Comparison of ENCODE assay signal across 13 cellular contexts in genomic region chr17:47829870-47830269, GRCh38. TPM values are rescaled to one million over a fixed set of nuclear protein-coding genes. Genes with fewer than 3 reads are reported as not detected.
DNase-seq lines count a peak whose midpoint lies in the region; ATAC-seq, FAIRE-seq and TF ChIP-seq lines count a peak whose summit lies in the region.
"Had no signal": no experiment of that assay in that cellular context is flagged by ENCODE, and none has a peak within 500 bp of the region (broad histone marks: within the 10 kb centered on the region; RNA-seq: fewer than 3 reads in every experiment).

No MANE protein-coding gene starts in this region.

- CTCF ChIA-PET in activated CD4-positive, alpha-beta memory T cell treated with anti-CD3 and anti-CD28 coated beads, Interleukin-2, amount 10 ng/mL, durations not matched to agents 7 days and 5 days (lab: Charles Lee) = interaction anchor here (1.4 to 3.6 kb wide), 6 partner anchors 8 to 156 kb away, joined by 3 to 32 read pairs (median 8); partner anchors contain the start of genes OSBPL7, PNPO and SCRN2

- no peak overlapping the region for H3K4me3 ChIP-seq in hepatocyte

- peaks cover 37% of the 10 kb centered on the region for H3K36me3 Mint-ChIP-seq in activated CD4-positive, alpha-beta memory T cell treated with anti-CD3 and anti-CD28 coated beads, Interleukin-2, amount 10 ng/mL, durations not matched to agents 7 days and 5 days (ENCODE audit: low read depth)

- ATAC-seq in GM18867 (IDR thresholded peaks at IDR 0.05; ENCODE audit: unreplicated experiment) (no peak), HG02852 (IDR thresholded peaks at IDR 0.05; ENCODE audit: unreplicated experiment) (no peak)

- H3K4me2 ChIP-seq in hepatocyte = peak overlapping the region; percentile 90

- peaks cover 9% of the 10 kb centered on the region for H3K4me1 ChIP-seq in hepatocyte (ENCODE audit: insufficient read depth)

- TF ChIP-seq POLR2A in H54 (IDR thresholded peaks at IDR 0.05; ENCODE audit: low read depth, low read length) = no peak

- no peaks in the 10 kb centered on the region for H3K27me3 Mint-ChIP-seq in activated CD4-positive, alpha-beta memory T cell treated with anti-CD3 and anti-CD28 coated beads, Interleukin-2, amount 10 ng/mL, durations not matched to agents 7 days and 5 days
- H3K27me3 Mint-ChIP-seq: dendritic cell treated with granulocyte-macrophage colony-stimulating factor and Interleukin-4, amounts not matched to agents 40 ng/mL and 50 ng/mL, for 4 days had no signal

- H3K27ac Mint-ChIP-seq in activated CD4-positive, alpha-beta memory T cell treated with anti-CD3 and anti-CD28 coated beads, Interleukin-2, amount 10 ng/mL, durations not matched to agents 7 days and 5 days = peak overlapping the region; percentile 100

- DNase-seq in stimulated activated CD8-positive, alpha-beta memory T cell treated with anti-CD3 and anti-CD28 coated beads, Interleukin-12 subunit alpha, Interleukin-12 subunit beta, amount 100 ng/mL, for 1 hour (ENCODE audit: low read depth) = peak; percentile 27
- no peak for DNase-seq in stimulated activated CD8-positive, alpha-beta memory T cell treated with anti-CD3 and anti-CD28 coated beads, Interleukin-4, amount 100 ng/mL, for 48 hours
- peak; percentile 82 for DNase-seq in activated CD4-positive, alpha-beta memory T cell treated with anti-CD3 and anti-CD28 coated beads, Interleukin-2, amount 10 ng/mL, durations not matched to agents 7 days and 5 days
- DNase-seq in hepatocyte (ENCODE audit: low spot score) (no peak), H54 (ENCODE audit: insufficient read length, low spot score) (no peak), D341Med (ENCODE audit: low spot score) (no peak)
- DNase-seq: H7, NCI-H345, ovary had no signal

- no peaks in the 10 kb centered on the region for H3K9me3 Mint-ChIP-seq in activated CD4-positive, alpha-beta memory T cell treated with anti-CD3 and anti-CD28 coated beads, Interleukin-2, amount 10 ng/mL, durations not matched to agents 7 days and 5 days
- H3K9me3 Mint-ChIP-seq: dendritic cell treated with granulocyte-macrophage colony-stimulating factor and Interleukin-4, amounts not matched to agents 40 ng/mL and 50 ng/mL, for 4 days had no signal

- no peaks in the 10 kb centered on the region for H4K20me1 ChIP-seq in hepatocyte (ENCODE audit: insufficient read depth, poor library complexity, severe bottlenecking)

- H3K27ac ChIP-seq in hepatocyte = peak overlapping the region; percentile 85
- H3K27ac ChIP-seq: ovary had no signal

- no peak for TF ChIP-seq CTCF in hepatocyte (IDR thresholded peaks at IDR 0.05; ENCODE audit: poor library complexity)

- peaks cover 57% of the 10 kb centered on the region for H3K4me1 Mint-ChIP-seq in activated CD4-positive, alpha-beta memory T cell treated with anti-CD3 and anti-CD28 coated beads, Interleukin-2, amount 10 ng/mL, durations not matched to agents 7 days and 5 days

- no peak for FAIRE-seq in H54 (lab: Jason Lieb, UNC)
- FAIRE-seq: D721Med had no signal

- no peaks in the 10 kb centered on the region for H3K36me3 ChIP-seq in hepatocyte (replicated peaks; ENCODE audit: insufficient read depth, low read depth)
- H3K36me3 ChIP-seq: ovary had no signal

- no peaks in the 10 kb centered on the region for H3K9me3 ChIP-seq in hepatocyte (ENCODE audit: low read depth)
- H3K9me3 ChIP-seq: ovary had no signal

- no peaks in the 10 kb centered on the region for H3K27me3 ChIP-seq in hepatocyte
- H3K27me3 ChIP-seq: ovary had no signal

- no peaks in the 10 kb centered on the region for H3K9me2 ChIP-seq in hepatocyte (replicated peaks; ENCODE audit: insufficient read depth)

- no peak overlapping the region for H2AFZ ChIP-seq in hepatocyte

- 98% methylated on average over 3 of the region's 3 CpGs for WGBS in hepatocyte (ENCODE audit: low lambda C conversion rate, missing lambda C conversion rate)

- peaks cover 26% of the 10 kb centered on the region for H3K79me2 ChIP-seq in hepatocyte

- POLR2A ChIA-PET in activated CD4-positive, alpha-beta memory T cell treated with anti-CD3 and anti-CD28 coated beads, Interleukin-2, amount 10 ng/mL, durations not matched to agents 7 days and 5 days (lab: Charles Lee) = interaction anchor here (0.8 to 4.4 kb wide), 14 partner anchors 8 to 183 kb away, joined by 3 to 76 read pairs (median 11); partner anchors contain the start of genes CDK5RAP3, KPNB1, OSBPL7 and PNPO

- peak overlapping the region; percentile 90 for H3K4me3 Mint-ChIP-seq in activated CD4-positive, alpha-beta memory T cell treated with anti-CD3 and anti-CD28 coated beads, Interleukin-2, amount 10 ng/mL, durations not matched to agents 7 days and 5 days

RNA-seq across cellular contexts. Expression of gene MRPL10, which starts 1.5 kb away (rescaled TPM):
- total RNA-seq in activated CD4-positive, alpha-beta memory T cell treated with anti-CD3 and anti-CD28 coated beads, Interleukin-2, amount 10 ng/mL, durations not matched to agents 7 days and 5 days = 10 to 100 TPM; 91.5 to 95.7 TPM
- 30.7 and 38.2 TPM in 2 replicates for total RNA-seq in hepatocyte
- 33.7 and 34.7 TPM in 2 replicates for polyA plus RNA-seq in hepatocyte

RNA-seq across cellular contexts. Expression of gene LRRC46, which starts 1.6 kb away (rescaled TPM):
- under 1 TPM; 0.45 to 0.53 TPM for total RNA-seq in activated CD4-positive, alpha-beta memory T cell treated with anti-CD3 and anti-CD28 coated beads, Interleukin-2, amount 10 ng/mL, durations not matched to agents 7 days and 5 days
- total RNA-seq in hepatocyte = not detected in 2 replicates
- 0.78 and 0.83 TPM in 2 replicates for polyA plus RNA-seq in hepatocyte

RNA-seq across cellular contexts. Expression of gene OSBPL7, which starts 8.3 kb away (rescaled TPM):
- 10 to 100 TPM; 33.2 to 36.1 TPM for total RNA-seq in activated CD4-positive, alpha-beta memory T cell treated with anti-CD3 and anti-CD28 coated beads, Interleukin-2, amount 10 ng/mL, durations not matched to agents 7 days and 5 days
- total RNA-seq in hepatocyte = 3.9 and 6.2 TPM in 2 replicates
- 9.3 and 9.8 TPM in 2 replicates for polyA plus RNA-seq in hepatocyte

RNA-seq across cellular contexts. Expression of gene SCRN2, which starts 11.2 kb away (rescaled TPM):
- 10 to 100 TPM; 29.1 to 29.8 TPM for total RNA-seq in activated CD4-positive, alpha-beta memory T cell treated with anti-CD3 and anti-CD28 coated beads, Interleukin-2, amount 10 ng/mL, durations not matched to agents 7 days and 5 days
- total RNA-seq in hepatocyte = 20.4 and 35.3 TPM in 2 replicates
- polyA plus RNA-seq in hepatocyte = 59.8 and 79.0 TPM in 2 replicates

RNA-seq across cellular contexts. Expression of gene SP6, which starts 21.1 kb away (rescaled TPM):
- total RNA-seq in activated CD4-positive, alpha-beta memory T cell treated with anti-CD3 and anti-CD28 coated beads, Interleukin-2, amount 10 ng/mL, durations not matched to agents 7 days and 5 days = under 1 TPM; 0.10 to 0.15 TPM
- total RNA-seq in hepatocyte = 0.80 and 1.3 TPM in 2 replicates
- polyA plus RNA-seq in hepatocyte = 1.3 and 1.7 TPM in 2 replicates

Comparison
In these comparisons a context has a peak if more than half of its experiments do, and no peak if none do; other contexts are left out.
1. DNase-seq: peak in stimulated activated CD8-positive, alpha-beta memory T cell treated with anti-CD3 and anti-CD28 coated beads, Interleukin-12 subunit alpha, Interleukin-12 subunit beta, amount 100 ng/mL, for 1 hour (single experiment) and activated CD4-positive, alpha-beta memory T cell treated with anti-CD3 and anti-CD28 coated beads, Interleukin-2, amount 10 ng/mL, durations not matched to agents 7 days and 5 days (single experiment); none in stimulated activated CD8-positive, alpha-beta memory T cell treated with anti-CD3 and anti-CD28 coated beads, Interleukin-4, amount 100 ng/mL, for 48 hours (single experiment), hepatocyte (single experiment), H54 (single experiment) and D341Med (single experiment).